In genomic region chr14:60786905-60787304, GRCh38 we compare ENCODE assay signal across 17 cellular contexts. TPM values are rescaled to one million over a fixed set of nuclear protein-coding genes. Genes with fewer than 3 reads are reported as not detected.
DNase-seq lines count a peak whose midpoint lies in the region; ATAC-seq and TF ChIP-seq lines count a peak whose summit lies in the region.
"Had no signal": no experiment of that assay in that cellular context is flagged by ENCODE, and none has a peak within 500 bp of the region (broad histone marks: within the 10 kb centered on the region; RNA-seq: fewer than 3 reads in every experiment).

No MANE protein-coding gene starts in this region.

- no TSS peak for BruUV-seq in PC-3 (replicated peaks; lab: Mats Ljungman, UMichigan)

- no peaks in the 10 kb centered on the region for H3K9me3 Mint-ChIP-seq in stimulated activated naive CD8-positive, alpha-beta T cell treated with anti-CD3 and anti-CD28 coated beads, Interleukin-15, amount 100 ng/mL, for 72 hours
- peaks cover 2% of the 10 kb centered on the region for H3K9me3 Mint-ChIP-seq in stimulated activated effector memory CD8-positive, alpha-beta T cell treated with anti-CD3 and anti-CD28 coated beads, Interleukin-12 subunit alpha, Interleukin-12 subunit beta, amount 100 ng/mL, for 72 hours
- H3K9me3 Mint-ChIP-seq in effector memory CD8-positive, alpha-beta T cell = no peaks in the 10 kb centered on the region
- H3K9me3 Mint-ChIP-seq: CD4-positive, alpha-beta T cell; GM23338 had no signal

- no peak for TF ChIP-seq CTCF in PC-3 (conservative IDR thresholded peaks at IDR 0.05; ENCODE audit: low read depth, low read length)

- no peaks in the 10 kb centered on the region for H3K27me3 Mint-ChIP-seq in stimulated activated naive CD8-positive, alpha-beta T cell treated with anti-CD3 and anti-CD28 coated beads, Interleukin-15, amount 100 ng/mL, for 72 hours
- H3K27me3 Mint-ChIP-seq in effector memory CD8-positive, alpha-beta T cell = no peaks in the 10 kb centered on the region
- H3K27me3 Mint-ChIP-seq: CD4-positive, alpha-beta T cell had no signal

- H2AFZ ChIP-seq in PC-3 (ENCODE audit: low read length) = no peak overlapping the region
- H2AFZ ChIP-seq: GM23338 had no signal

- no peak overlapping the region for H3K4me2 ChIP-seq in PC-3 (ENCODE audit: low read length)
- H3K4me2 ChIP-seq: A549, GM23338 had no signal

- H3F3A ChIP-seq in PC-3 (ENCODE audit: low read length, unreplicated experiment) = no peaks in the 10 kb centered on the region

- H3K79me2 ChIP-seq in PC-3 (ENCODE audit: low read length) = peaks cover 58% of the 10 kb centered on the region

- H3K9me2 ChIP-seq in PC-3 (replicated peaks; ENCODE audit: low read length) = no peaks in the 10 kb centered on the region

- peak; percentile 42 for ATAC-seq in stimulated activated naive CD8-positive, alpha-beta T cell treated with anti-CD3 and anti-CD28 coated beads, Interleukin-15, amount 100 ng/mL, for 72 hours
- ATAC-seq in stimulated activated naive CD8-positive, alpha-beta T cell treated with anti-CD3 and anti-CD28 coated beads, Interleukin-15, Interleukin-2, amounts not matched to agents 100 U/mL and 50 U/mL, for 24 hours = no peak
- ATAC-seq in PC-3 = 0 out of 2 replicates have a peak, but pooled peaks have one; percentile 18
- ATAC-seq in stimulated activated effector memory CD8-positive, alpha-beta T cell treated with anti-CD3 and anti-CD28 coated beads, Interleukin-12 subunit alpha, Interleukin-12 subunit beta, amount 100 ng/mL, for 72 hours = peak; percentile 34
- no peak for ATAC-seq in effector memory CD8-positive, alpha-beta T cell (replicated peaks)
- ATAC-seq: A549, GM23338 had no signal

- no peak overlapping the region for H3K27ac ChIP-seq in PC-3 (ENCODE audit: low read length)
- H3K27ac ChIP-seq: 22Rv1, A549, C4-2B had no signal

- no peak overlapping the region for H3K27ac Mint-ChIP-seq in stimulated activated naive CD8-positive, alpha-beta T cell treated with anti-CD3 and anti-CD28 coated beads, Interleukin-15, amount 100 ng/mL, for 72 hours
- H3K27ac Mint-ChIP-seq in stimulated activated effector memory CD8-positive, alpha-beta T cell treated with anti-CD3 and anti-CD28 coated beads, Interleukin-12 subunit alpha, Interleukin-12 subunit beta, amount 100 ng/mL, for 72 hours = no peak overlapping the region
- no peak overlapping the region for H3K27ac Mint-ChIP-seq in effector memory CD8-positive, alpha-beta T cell
- H3K27ac Mint-ChIP-seq: CD4-positive, alpha-beta T cell; GM23338 had no signal

- DNase-seq in stimulated activated naive CD8-positive, alpha-beta T cell treated with anti-CD3 and anti-CD28 coated beads, Interleukin-15, amount 100 ng/mL, for 72 hours = no peak
- no peak for DNase-seq in stimulated activated naive CD8-positive, alpha-beta T cell treated with anti-CD3 and anti-CD28 coated beads, Interleukin-15, Interleukin-2, amounts not matched to agents 100 U/mL and 50 U/mL, for 24 hours
- DNase-seq in PC-3 (no peak), DMS 273 treated with DMSO at 0.1 percent for 48 hours (lab: John Stamatoyannopoulos, UW) (no peak), NCI-H1436 treated with DMSO at 0.1 percent for 48 hours (lab: John Stamatoyannopoulos, UW) (no peak)
- DNase-seq in stimulated activated effector memory CD8-positive, alpha-beta T cell treated with anti-CD3 and anti-CD28 coated beads, Interleukin-12 subunit alpha, Interleukin-12 subunit beta, amount 100 ng/mL, for 72 hours (ENCODE audit: low spot score in 2 of 2) = no peak
- no peak for DNase-seq in effector memory CD8-positive, alpha-beta T cell
- DNase-seq: AML-193; Calu3; CD4-positive, alpha-beta T cell; DMS53; HCEC 1CT; KG1 had no signal

- H3K27me3 ChIP-seq in PC-3 (ENCODE audit: low read length) = no peaks in the 10 kb centered on the region

- no peaks in the 10 kb centered on the region for H3K36me3 Mint-ChIP-seq in stimulated activated effector memory CD8-positive, alpha-beta T cell treated with anti-CD3 and anti-CD28 coated beads, Interleukin-12 subunit alpha, Interleukin-12 subunit beta, amount 100 ng/mL, for 72 hours
- no peaks in the 10 kb centered on the region for H3K36me3 Mint-ChIP-seq in effector memory CD8-positive, alpha-beta T cell (ENCODE audit: insufficient read depth)

- no peaks in the 10 kb centered on the region for H3K9me3 ChIP-seq in PC-3 (ENCODE audit: low read length)
- H3K9me3 ChIP-seq: A549 had no signal

- intact Hi-C loops in PC-3 (cut with micrococcal nuclease) = no loop called here

- CTCF ChIA-PET in PC-3 (lab: Charles Lee) = no interaction called here

- H3K4me3 ChIP-seq in PC-3 (ENCODE audit: low read length) = no peak overlapping the region
- H3K4me3 ChIP-seq: A549, GM23338 had no signal

- H3K4me1 Mint-ChIP-seq in stimulated activated naive CD8-positive, alpha-beta T cell treated with anti-CD3 and anti-CD28 coated beads, Interleukin-15, amount 100 ng/mL, for 72 hours = peaks cover 6% of the 10 kb centered on the region
- peaks cover 6% of the 10 kb centered on the region for H3K4me1 Mint-ChIP-seq in stimulated activated effector memory CD8-positive, alpha-beta T cell treated with anti-CD3 and anti-CD28 coated beads, Interleukin-12 subunit alpha, Interleukin-12 subunit beta, amount 100 ng/mL, for 72 hours
- peaks cover 0 to 16% of the 10 kb centered on the region in 2 donors for H3K4me1 Mint-ChIP-seq in effector memory CD8-positive, alpha-beta T cell (ENCODE audit: low read depth in 2 of 2)

- no peaks in the 10 kb centered on the region for H3K4me1 ChIP-seq in PC-3 (ENCODE audit: insufficient read depth, low read length)

- H3K4me3 Mint-ChIP-seq in stimulated activated naive CD8-positive, alpha-beta T cell treated with anti-CD3 and anti-CD28 coated beads, Interleukin-15, amount 100 ng/mL, for 72 hours = no peak overlapping the region
- H3K4me3 Mint-ChIP-seq in stimulated activated effector memory CD8-positive, alpha-beta T cell treated with anti-CD3 and anti-CD28 coated beads, Interleukin-12 subunit alpha, Interleukin-12 subunit beta, amount 100 ng/mL, for 72 hours = no peak overlapping the region
- H3K4me3 Mint-ChIP-seq in effector memory CD8-positive, alpha-beta T cell = no peak overlapping the region
- H3K4me3 Mint-ChIP-seq: CD4-positive, alpha-beta T cell; GM23338 had no signal

- POLR2A ChIA-PET in PC-3 (lab: Charles Lee; ENCODE audit: unreplicated experiment) = no interaction called here

- no peak overlapping the region for H3K9ac ChIP-seq in PC-3 (ENCODE audit: low read length)

- H3K36me3 ChIP-seq in PC-3 (ENCODE audit: low read depth, low read length) = peaks cover 8% of the 10 kb centered on the region; the same call in 1 of the 2 replicates

- H4K20me1 ChIP-seq in PC-3 (ENCODE audit: low read length) = peaks cover 14% of the 10 kb centered on the region

RNA-seq across cellular contexts. Expression of gene MNAT1, which starts 52.3 kb away (rescaled TPM):
- total RNA-seq in PC-3 (2014; rRNA removed) = 88.6 and 95.7 TPM in 2 replicates

Comparison
In these comparisons a context has a peak if more than half of its experiments do, and no peak if none do; other contexts are left out.
1. ATAC-seq: peak in stimulated activated naive CD8-positive, alpha-beta T cell treated with anti-CD3 and anti-CD28 coated beads, Interleukin-15, amount 100 ng/mL, for 72 hours (single experiment), PC-3 (single experiment) and stimulated activated effector memory CD8-positive, alpha-beta T cell treated with anti-CD3 and anti-CD28 coated beads, Interleukin-12 subunit alpha, Interleukin-12 subunit beta, amount 100 ng/mL, for 72 hours (single experiment); none in stimulated activated naive CD8-positive, alpha-beta T cell treated with anti-CD3 and anti-CD28 coated beads, Interleukin-15, Interleukin-2, amounts not matched to agents 100 U/mL and 50 U/mL, for 24 hours (single experiment) and effector memory CD8-positive, alpha-beta T cell (single experiment).